ENCODE assay signal across 21 cellular contexts in genomic region chr4:119477412-119478053, GRCh38.
DNase-seq lines count a peak whose midpoint lies in the region; ATAC-seq and TF ChIP-seq lines count a peak whose summit lies in the region.
"Had no signal": no experiment of that assay in that cellular context is flagged by ENCODE, and none has a peak within 500 bp of the region (broad histone marks: within the 10 kb centered on the region; RNA-seq: fewer than 3 reads in every experiment).

No MANE protein-coding gene starts in this region.

- in situ Hi-C loops in GM13976 (cut with MboI; ENCODE audit: low sequenced_read_pairs, unreplicated experiment), result no loop called here

- TF ChIP-seq CTCF in GM13976 (IDR thresholded peaks at IDR 0.05; ENCODE audit: borderline replicate concordance, control extremely low read depth, extremely low read depth, insufficient read depth, missing control alignments) (no peak), sigmoid colon (IDR thresholded peaks at IDR 0.05) (no peak)

- peak; percentile 1 for DNase-seq in GM13976 (ENCODE audit: low spot score)
- DNase-seq in NCI-H226, result peak; percentile 22
- DNase-seq in kidney tubule cell (ENCODE audit: low spot score), result peak; percentile 68
- no peak for DNase-seq in stimulated activated CD4-positive, alpha-beta T cell treated with anti-CD3 and anti-CD28 coated beads, Interleukin-1b, Interleukin-23, amount 100 ng/mL, for 48 hours
- DNase-seq in sigmoid colon, result no peak
- DNase-seq in stimulated activated CD4-positive, alpha-beta T cell treated with anti-CD3 and anti-CD28 coated beads, Interleukin-2, amount 100 ng/mL, for 24 hours, result no peak
- DNase-seq: activated CD4-positive, CD25-positive, alpha-beta regulatory T cell; activated CD8-positive, alpha-beta T cell treated with anti-CD3 and anti-CD28 coated beads for 36 hours; activated gamma-delta T cell; activated T-cell treated with anti-CD3 and anti-CD28 coated beads for 4 hours; CD4-positive, alpha-beta T cell; cortex of kidney; Karpas-422; midbrain; NCI-H1694 treated with DMSO at 0.1 percent for 48 hours; nephron progenitor cell had no signal

- no peaks in the 10 kb centered on the region for H3K9me3 ChIP-seq in sigmoid colon
- H3K9me3 ChIP-seq: breast epithelium, vagina had no signal

- no peaks in the 10 kb centered on the region for H3K27me3 ChIP-seq in sigmoid colon
- H3K27me3 ChIP-seq: breast epithelium, vagina had no signal

- no peak overlapping the region for H3K4me3 ChIP-seq in sigmoid colon
- H3K4me3 ChIP-seq: breast epithelium, GM23338, vagina had no signal

- no peak for TF ChIP-seq EP300 in sigmoid colon (IDR thresholded peaks at IDR 0.05)

- H3K4me1 ChIP-seq in sigmoid colon, result no peaks in the 10 kb centered on the region
- H3K4me1 ChIP-seq: breast epithelium, parathyroid adenoma, vagina had no signal

- H3K27ac ChIP-seq in sigmoid colon, result no peak overlapping the region
- H3K27ac ChIP-seq: breast epithelium, parathyroid adenoma, vagina had no signal

- peaks cover 0 to 18% (median 0%) of the 10 kb centered on the region in 4 donors for H3K36me3 ChIP-seq in sigmoid colon
- H3K36me3 ChIP-seq: breast epithelium had no signal

- peak; percentile 66 for ATAC-seq in GM21717 (IDR thresholded peaks at IDR 0.05; ENCODE audit: unreplicated experiment)
- ATAC-seq: activated CD8-positive, alpha-beta T cell treated with anti-CD3 and anti-CD28 coated beads for 36 hours; GM23338 had no signal

- no peak for TF ChIP-seq POLR2A in sigmoid colon (IDR thresholded peaks at IDR 0.05)

- intact Hi-C loops in sigmoid colon (cut with DNase I), result no loop called here

Comparison
In these comparisons a context has a peak if more than half of its experiments do, and no peak if none do; other contexts are left out.
1. DNase-seq: peak in GM13976 (single experiment), NCI-H226 (single experiment) and kidney tubule cell (single experiment); none in stimulated activated CD4-positive, alpha-beta T cell treated with anti-CD3 and anti-CD28 coated beads, Interleukin-1b, Interleukin-23, amount 100 ng/mL, for 48 hours (single experiment), sigmoid colon (single experiment) and stimulated activated CD4-positive, alpha-beta T cell treated with anti-CD3 and anti-CD28 coated beads, Interleukin-2, amount 100 ng/mL, for 24 hours (0 of 2).